In the genomic region with DNA sequence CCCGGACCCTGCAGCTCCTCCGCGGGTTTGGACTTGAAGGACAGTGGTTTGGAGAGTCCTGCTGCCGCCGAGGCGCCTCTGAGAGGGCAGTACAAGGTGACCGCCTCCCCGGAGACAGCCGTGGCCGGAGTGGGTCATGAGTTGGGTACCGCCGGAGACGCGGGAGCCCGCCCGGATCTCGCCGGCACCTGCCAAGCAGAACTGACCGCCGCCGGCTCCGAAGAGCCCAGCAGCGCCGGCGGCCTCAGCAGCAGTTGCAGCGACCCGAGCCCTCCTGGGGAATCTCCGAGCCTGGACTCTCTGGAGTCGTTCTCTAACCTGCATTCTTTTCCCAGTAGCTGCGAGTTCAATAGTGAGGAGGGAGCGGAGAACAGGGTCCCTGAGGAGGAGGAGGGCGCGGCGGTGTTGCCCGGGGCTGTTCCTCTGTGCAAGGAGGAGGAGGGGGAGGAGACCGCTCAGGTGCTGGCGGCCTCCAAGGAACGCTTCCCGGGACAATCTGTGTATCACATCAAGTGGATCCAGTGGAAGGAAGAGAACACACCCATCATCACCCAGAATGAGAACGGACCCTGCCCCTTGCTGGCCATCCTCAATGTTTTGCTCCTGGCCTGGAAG, we compare ENCODE assay signal across 8 cellular contexts. TPM values are rescaled to one million over a fixed set of nuclear protein-coding genes. Genes with fewer than 3 reads are reported as not detected.
DNase-seq lines count a peak whose midpoint lies in the region; ATAC-seq and TF ChIP-seq lines count a peak whose summit lies in the region.

No MANE protein-coding gene starts in this region.

- TF ChIP-seq CTCF in CD4-positive, alpha-beta T cell (IDR thresholded peaks at IDR 0.05), result no peak
- TF ChIP-seq CTCF in GM20000 (IDR thresholded peaks at IDR 0.05; ENCODE audit: extremely low read depth, missing control alignments) (no peak), WERI-Rb-1 (IDR thresholded peaks at IDR 0.05; ENCODE audit: low read depth, low read length) (no peak), dorsolateral prefrontal cortex (IDR thresholded peaks at IDR 0.05 in 54 of 56, conservative IDR thresholded peaks at IDR 0.05 in 2 of 56; ENCODE audit: low read depth in 1 of 56, partially characterized antibody in 56 of 56) (no peak), lower lobe of right lung (IDR thresholded peaks at IDR 0.05) (no peak)

- peak overlapping the region; percentile 89 for H3K27ac Mint-ChIP-seq in CD4-positive, alpha-beta T cell
- peak overlapping the region; percentile 90 to 96 for H3K27ac Mint-ChIP-seq in stimulated activated naive CD8-positive, alpha-beta T cell treated with anti-CD3 and anti-CD28 coated beads, Interleukin-15, amount 100 ng/mL, for 72 hours

- H3K27ac ChIP-seq in CD4-positive, alpha-beta T cell (ENCODE audit: low read depth, low read length), result peak overlapping the region; percentile 74
- H3K27ac ChIP-seq in WERI-Rb-1 (peak overlapping the region; percentile 91), dorsolateral prefrontal cortex (peak overlapping the region; percentile 91 to 100 (median 99)), lower lobe of right lung (peak overlapping the region; percentile 94)

- no peaks in the 10 kb centered on the region for H3K9me3 Mint-ChIP-seq in CD4-positive, alpha-beta T cell
- no peaks in the 10 kb centered on the region for H3K9me3 Mint-ChIP-seq in stimulated activated naive CD8-positive, alpha-beta T cell treated with anti-CD3 and anti-CD28 coated beads, Interleukin-15, amount 100 ng/mL, for 72 hours

- ATAC-seq in CD4-positive, alpha-beta T cell (ENCODE audit: poor library complexity), result no peak
- ATAC-seq in lower lobe of right lung, result peak; percentile 57 to 63
- ATAC-seq in stimulated activated naive CD8-positive, alpha-beta T cell treated with anti-CD3 and anti-CD28 coated beads, Interleukin-15, amount 100 ng/mL, for 72 hours, result peak; percentile 2

- H3K9me3 ChIP-seq in CD4-positive, alpha-beta T cell (ENCODE audit: control insufficient read depth, low read length), result no peaks in the 10 kb centered on the region
- H3K9me3 ChIP-seq in WERI-Rb-1 (ENCODE audit: severe bottlenecking) (no peaks in the 10 kb centered on the region), lower lobe of right lung (no peaks in the 10 kb centered on the region)

- DNase-seq in CD4-positive, alpha-beta T cell, result peak in 5 of 10 experiments; percentile 3 to 22 (median 3)
- DNase-seq in GM20000 (ENCODE audit: low spot score), result peak; percentile 32
- peak; percentile 58 for DNase-seq in HT-29 (ENCODE audit: low spot score)
- peak; percentile 48 for DNase-seq in WERI-Rb-1
- DNase-seq in dorsolateral prefrontal cortex, result peak in 8 of 10 donors; percentile 39 to 68 (median 54)
- peak; percentile 75 for DNase-seq in lower lobe of right lung
- peak in 1 of 2 donors; percentile 13 for DNase-seq in stimulated activated naive CD8-positive, alpha-beta T cell treated with anti-CD3 and anti-CD28 coated beads, Interleukin-15, amount 100 ng/mL, for 72 hours
- DNase-seq in OCI-M2 (lab: John Stamatoyannopoulos, UW; ENCODE audit: unreplicated experiment), result no peak

- CTCF ChIA-PET in CD4-positive, alpha-beta T cell (lab: Charles Lee), result interaction anchor here (0.7 to 3.5 kb wide), 10 partner anchors 9 to 544 kb away, joined by 3 to 38 read pairs (median 4); a partner anchor contains a TSS

- H3K4me1 ChIP-seq in lower lobe of right lung, result peaks cover 45% of the 10 kb centered on the region

- H3K36me3 ChIP-seq in WERI-Rb-1 (peaks cover 6% of the 10 kb centered on the region; the same call in 1 of the 2 replicates), lower lobe of right lung (no peaks in the 10 kb centered on the region)

- peak overlapping the region; percentile 85 for H3K4me3 ChIP-seq in WERI-Rb-1 (ENCODE audit: low read depth, low read length)
- H3K4me3 ChIP-seq in dorsolateral prefrontal cortex, result peak overlapping the region; percentile 67 to 99 (median 95)
- peak overlapping the region; percentile 74 for H3K4me3 ChIP-seq in lower lobe of right lung

- POLR2A ChIA-PET in CD4-positive, alpha-beta T cell (lab: Charles Lee), result interaction anchor here (0.6 to 8.4 kb wide), 14 partner anchors 9 to 918 kb away, joined by 3 to 179 read pairs (median 6); a partner anchor contains a TSS

- no peaks in the 10 kb centered on the region for H3K27me3 Mint-ChIP-seq in CD4-positive, alpha-beta T cell
- H3K27me3 Mint-ChIP-seq in stimulated activated naive CD8-positive, alpha-beta T cell treated with anti-CD3 and anti-CD28 coated beads, Interleukin-15, amount 100 ng/mL, for 72 hours, result no peaks in the 10 kb centered on the region

- peaks cover 20% of the 10 kb centered on the region for H3K4me1 Mint-ChIP-seq in CD4-positive, alpha-beta T cell (ENCODE audit: low read depth)
- peaks cover 7% of the 10 kb centered on the region for H3K4me1 Mint-ChIP-seq in stimulated activated naive CD8-positive, alpha-beta T cell treated with anti-CD3 and anti-CD28 coated beads, Interleukin-15, amount 100 ng/mL, for 72 hours

- H3K4me3 Mint-ChIP-seq in CD4-positive, alpha-beta T cell, result no peak overlapping the region
- peak overlapping the region in 1 of 2 donors; percentile 99 for H3K4me3 Mint-ChIP-seq in stimulated activated naive CD8-positive, alpha-beta T cell treated with anti-CD3 and anti-CD28 coated beads, Interleukin-15, amount 100 ng/mL, for 72 hours

- no peaks in the 10 kb centered on the region for H3K27me3 ChIP-seq in CD4-positive, alpha-beta T cell (ENCODE audit: control insufficient read depth, insufficient read depth, low read length)
- H3K27me3 ChIP-seq in WERI-Rb-1 (ENCODE audit: insufficient read depth, low read depth, severe bottlenecking), result no peaks in the 10 kb centered on the region
- H3K27me3 ChIP-seq in dorsolateral prefrontal cortex, result no peaks in the 10 kb centered on the region
- no peaks in the 10 kb centered on the region for H3K27me3 ChIP-seq in lower lobe of right lung (ENCODE audit: low read depth)

- intact Hi-C loops in CD4-positive, alpha-beta T cell (cut with DNase I, micrococcal nuclease), result loop anchor here (1.0 to 10.0 kb wide), 5 partner anchors 23 to 883 kb away; a partner anchor contains a TSS
- intact Hi-C loops in dorsolateral prefrontal cortex (cut with DNase I) (loop anchor here (1.0 to 5.0 kb wide), 6 partner anchors 21 to 666 kb away; a partner anchor contains a TSS), lower lobe of right lung (cut with DNase I) (no loop called here)

- H3K36me3 Mint-ChIP-seq in CD4-positive, alpha-beta T cell (ENCODE audit: low read depth), result peaks cover 14% of the 10 kb centered on the region

RNA-seq across cellular contexts. Expression of a gene that starts 0.6 kb away (rescaled TPM):
- 1 to 10 TPM; 7.5 to 7.7 TPM for total RNA-seq in CD4-positive, alpha-beta T cell
- 11.0 and 16.2 TPM in 2 replicates for total RNA-seq in HT-29 (2014; rRNA removed; shearing (Covaris generic))
- total RNA-seq in dorsolateral prefrontal cortex (10 to 100 TPM; 28.6 to 56.4 (median 40.0) TPM), lower lobe of right lung (32.9 TPM)

RNA-seq across cellular contexts. Expression of a gene that starts 22.2 kb away (rescaled TPM):
- total RNA-seq in CD4-positive, alpha-beta T cell, result 10 to 100 TPM; 70.5 to 80.4 TPM
- 138 and 145 TPM in 2 replicates for total RNA-seq in HT-29 (2014; rRNA removed; shearing (Covaris generic))
- total RNA-seq in dorsolateral prefrontal cortex, result 100 to 1,000 TPM in 100 of 120 experiments, 10 to 100 TPM in 20; 85.4 to 177 (median 116) TPM
- total RNA-seq in lower lobe of right lung, result 166 TPM
